In the genomic region with DNA sequence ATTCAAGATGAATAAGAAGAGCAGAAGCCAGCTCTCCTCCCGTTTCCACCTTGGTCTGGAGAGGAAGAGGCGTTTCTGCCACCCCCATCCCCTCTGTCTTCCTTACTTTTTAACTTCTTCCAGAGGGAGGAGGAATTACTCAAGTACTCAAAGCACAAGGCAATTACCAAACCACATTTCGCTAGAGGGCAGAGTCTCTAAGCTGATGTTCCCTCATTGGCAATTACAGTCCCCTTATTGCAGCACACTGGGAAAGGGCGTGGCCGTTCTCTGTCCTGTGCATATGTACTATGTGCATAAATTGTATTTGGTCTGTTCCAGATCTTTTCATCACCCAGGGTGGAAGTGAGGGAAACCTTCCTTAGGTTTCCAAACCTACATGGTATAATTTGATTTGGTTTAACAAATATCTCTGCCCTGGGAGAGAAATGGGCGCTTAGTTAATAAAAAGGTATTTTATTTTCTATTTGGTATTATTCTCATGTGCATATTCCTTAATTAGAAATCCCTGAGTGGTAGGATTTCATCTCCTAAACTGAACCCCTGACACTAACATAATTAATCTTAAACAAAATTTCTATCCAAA, we compare ENCODE assay signal across 8 cellular contexts. TPM values are rescaled to one million over a fixed set of nuclear protein-coding genes. Genes with fewer than 3 reads are reported as not detected.
DNase-seq lines count a peak whose midpoint lies in the region; ATAC-seq and TF ChIP-seq lines count a peak whose summit lies in the region.

No MANE protein-coding gene starts in this region.

- CTCF ChIA-PET in A673 (lab: Charles Lee) (no interaction called here), PC-3 (lab: Charles Lee) (no interaction called here)

- no peak overlapping the region for H3K27ac Mint-ChIP-seq in neural progenitor cell

- H3K4me3 ChIP-seq in A673 (ENCODE audit: low read depth, low read length, poor library complexity, severe bottlenecking), result no peak overlapping the region
- H3K4me3 ChIP-seq in PC-3 (ENCODE audit: low read length), result no peak overlapping the region
- no peak overlapping the region for H3K4me3 ChIP-seq in neural progenitor cell

- peaks cover 20% of the 10 kb centered on the region for H3K27me3 ChIP-seq in A673 (replicated peaks; ENCODE audit: insufficient read depth, low read depth, low read length, poor library complexity)
- H3K27me3 ChIP-seq in PC-3 (ENCODE audit: low read length), result 0 out of 2 replicates have a peak, but pooled peaks cover 3% of the 10 kb centered on the region
- no peaks in the 10 kb centered on the region for H3K27me3 ChIP-seq in neural progenitor cell

- H3K4me1 Mint-ChIP-seq in neural progenitor cell, result peaks cover 11% of the 10 kb centered on the region

- H3K4me1 ChIP-seq in A673 (ENCODE audit: insufficient read depth, low read length, poor library complexity, severe bottlenecking), result no peaks in the 10 kb centered on the region
- peaks cover 14% of the 10 kb centered on the region for H3K4me1 ChIP-seq in PC-3 (ENCODE audit: insufficient read depth, low read length)
- peaks cover 13% of the 10 kb centered on the region for H3K4me1 ChIP-seq in neural progenitor cell

- no peaks in the 10 kb centered on the region for H3K36me3 ChIP-seq in A673 (ENCODE audit: insufficient read depth, low read length, poor library complexity, severe bottlenecking)
- no peaks in the 10 kb centered on the region for H3K36me3 ChIP-seq in PC-3 (ENCODE audit: low read depth, low read length)
- no peaks in the 10 kb centered on the region for H3K36me3 ChIP-seq in neural progenitor cell

- peak; percentile 85 for DNase-seq in A673 (ENCODE audit: low spot score)
- peak; percentile 92 for DNase-seq in HCEC 1CT
- peak; percentile 67 for DNase-seq in PC-3
- peak; percentile 61 to 66 for DNase-seq in erythroblast (lab: John Stamatoyannopoulos, UW)
- peak; percentile 60 for DNase-seq in neural progenitor cell (ENCODE audit: low spot score)
- DNase-seq in GM20000 (ENCODE audit: low spot score), result no peak
- no peak for DNase-seq in activated effector memory CD4-positive, alpha-beta T cell treated with anti-CD3 and anti-CD28 coated beads, Interleukin-2, amount 50 U/mL, for 16 hours

- no peak overlapping the region for H2AFZ ChIP-seq in PC-3 (ENCODE audit: low read length)
- no peak overlapping the region for H2AFZ ChIP-seq in neural progenitor cell (replicated peaks)

- H3K9me2 ChIP-seq in PC-3 (replicated peaks; ENCODE audit: low read length), result no peaks in the 10 kb centered on the region

- TF ChIP-seq CTCF in A673 (conservative IDR thresholded peaks at IDR 0.05; ENCODE audit: low read depth, low read length) (peak; percentile 61), PC-3 (conservative IDR thresholded peaks at IDR 0.05; ENCODE audit: low read depth, low read length) (peak; percentile 46), neural progenitor cell (IDR thresholded peaks at IDR 0.05) (peak; percentile 49), GM20000 (IDR thresholded peaks at IDR 0.05; ENCODE audit: extremely low read depth, missing control alignments) (no peak)

- no peak overlapping the region for H3K4me3 Mint-ChIP-seq in neural progenitor cell

- no peak for TF ChIP-seq POLR2A in erythroblast (IDR thresholded peaks at IDR 0.05; ENCODE audit: low read length)

- intact Hi-C loops in A673 (cut with micrococcal nuclease; ENCODE audit: unreplicated experiment) (no loop called here), PC-3 (cut with micrococcal nuclease) (no loop called here)

- no peaks in the 10 kb centered on the region for H3F3A ChIP-seq in PC-3 (ENCODE audit: low read length, unreplicated experiment)
- no peaks in the 10 kb centered on the region for H3F3A ChIP-seq in neural progenitor cell (ENCODE audit: low read depth)

- H3K36me3 Mint-ChIP-seq in neural progenitor cell, result peaks cover 3% of the 10 kb centered on the region

- no peak overlapping the region for H3K9ac ChIP-seq in PC-3 (ENCODE audit: low read length)
- H3K9ac ChIP-seq in neural progenitor cell, result no peak overlapping the region

- H3K27ac ChIP-seq in A673 (ENCODE audit: low read depth, low read length, poor library complexity, severe bottlenecking) (no peak overlapping the region), PC-3 (ENCODE audit: low read length) (no peak overlapping the region), neural progenitor cell (no peak overlapping the region)

- BruUV-seq in A673 (replicated peaks; lab: Mats Ljungman, UMichigan) (no TSS peak), PC-3 (replicated peaks; lab: Mats Ljungman, UMichigan) (no TSS peak)

- H3K9me3 Mint-ChIP-seq in neural progenitor cell, result peaks cover 3% of the 10 kb centered on the region

- peaks cover 5% of the 10 kb centered on the region for H3K27me3 Mint-ChIP-seq in neural progenitor cell (ENCODE audit: insufficient read depth, low read depth)

- peak overlapping the region; percentile 34; the same call in 1 of the 2 replicates for H3K4me2 ChIP-seq in PC-3 (ENCODE audit: low read length)
- no peak overlapping the region for H3K4me2 ChIP-seq in neural progenitor cell

- H3K9me3 ChIP-seq in A673 (ENCODE audit: low read depth, low read length, poor library complexity, severe bottlenecking) (no peaks in the 10 kb centered on the region), PC-3 (ENCODE audit: low read length) (no peaks in the 10 kb centered on the region), neural progenitor cell (ENCODE audit: low read depth) (no peaks in the 10 kb centered on the region)

- POLR2A ChIA-PET in A673 (lab: Charles Lee; ENCODE audit: low non-redundant PET), result no interaction called here
- POLR2A ChIA-PET in PC-3 (lab: Charles Lee; ENCODE audit: unreplicated experiment), result no interaction called here

- no peaks in the 10 kb centered on the region for H3K79me2 ChIP-seq in PC-3 (ENCODE audit: low read length)
- no peaks in the 10 kb centered on the region for H3K79me2 ChIP-seq in neural progenitor cell (ENCODE audit: low read depth)

- ATAC-seq in PC-3 (peak; percentile 66), GM19467 (IDR thresholded peaks at IDR 0.05; ENCODE audit: unreplicated experiment) (no peak)

- H4K20me1 ChIP-seq in PC-3 (ENCODE audit: low read length) (no peaks in the 10 kb centered on the region), neural progenitor cell (ENCODE audit: low read depth) (no peaks in the 10 kb centered on the region)

RNA-seq across cellular contexts. Expression of gene ALDOB, which starts 29.8 kb away (rescaled TPM):
- total RNA-seq in A673 (2021) (not detected in 2 replicates), PC-3 (2014; rRNA removed) (not detected in 2 replicates), neural progenitor cell (ENCODE audit: low replicate concordance) (not detected in 2 replicates)

Comparison
In these comparisons a context has a peak if more than half of its experiments do, and no peak if none do; other contexts are left out.
1. DNase-seq: peak in A673 (single experiment), HCEC 1CT (single experiment), PC-3 (single experiment), erythroblast (2 of 2) and neural progenitor cell (single experiment); none in GM20000 (single experiment) and activated effector memory CD4-positive, alpha-beta T cell treated with anti-CD3 and anti-CD28 coated beads, Interleukin-2, amount 50 U/mL, for 16 hours (single experiment).